In the genomic region with DNA sequence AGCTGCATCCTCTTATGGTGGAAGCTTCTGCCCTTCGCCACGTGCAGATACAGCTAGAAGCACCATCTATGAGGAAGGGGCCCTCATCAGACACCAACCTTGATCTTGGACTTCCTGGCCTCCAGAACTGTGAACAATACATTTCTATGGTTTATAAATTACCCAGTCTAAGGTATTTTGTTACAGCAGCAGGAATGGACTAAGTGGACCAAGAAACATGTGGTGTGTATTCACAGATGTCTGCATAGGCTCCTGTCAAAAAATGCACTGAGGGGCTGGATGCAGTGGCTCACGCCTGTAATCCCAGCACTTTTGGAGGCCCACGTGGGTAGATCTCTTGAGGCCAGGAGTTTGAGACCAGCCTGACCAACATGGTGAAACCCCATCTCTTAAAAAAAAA, we compare ENCODE assay signal across 7 cellular contexts. TPM values are rescaled to one million over a fixed set of nuclear protein-coding genes. Genes with fewer than 3 reads are reported as not detected.
"Had no signal": no experiment of that assay in that cellular context is flagged by ENCODE, and none has a peak within 500 bp of the region (broad histone marks: within the 10 kb centered on the region; RNA-seq: fewer than 3 reads in every experiment).

No MANE protein-coding gene starts in this region.

- H3K27ac Mint-ChIP-seq: GM23338, H9 had no signal

- FAIRE-seq: H1, H54, HTR-8/SVneo, K562 had no signal

- H3K4me2 ChIP-seq: GM23338 had no signal

- DNase-seq: H9, HCEC 1CT had no signal

- H3K4me3 ChIP-seq: GM23338, K562 had no signal

- H2AFZ ChIP-seq: GM23338 had no signal

- H3K9me3 Mint-ChIP-seq: GM23338, H9 had no signal

- H3K4me3 Mint-ChIP-seq: GM23338, H9 had no signal

RNA-seq across cellular contexts. Expression of gene STPG4, which starts 57.5 kb away (rescaled TPM):
- polyA plus RNA-seq: GM23338, H1 had no signal
